In the genomic region with DNA sequence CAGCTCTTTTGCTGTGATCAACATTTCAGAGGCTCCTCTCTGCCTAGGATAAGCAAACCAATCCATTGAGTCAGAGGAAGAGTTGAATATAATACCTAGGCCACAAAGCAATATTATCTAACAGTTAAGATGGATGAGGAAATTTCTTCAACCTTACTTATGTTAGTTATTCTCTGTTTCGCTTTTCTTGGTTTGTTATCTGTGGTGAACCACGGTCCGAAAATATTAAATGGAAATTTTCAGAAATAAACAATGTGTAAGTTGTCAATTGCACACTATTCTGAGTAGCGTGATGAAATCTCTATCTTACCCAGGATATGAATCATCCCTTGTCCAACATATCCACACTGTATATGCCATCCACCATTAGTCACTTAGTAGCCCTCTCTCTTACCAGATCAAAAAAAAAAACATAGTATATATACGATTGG, we compare ENCODE assay signal across 12 cellular contexts. TPM values are rescaled to one million over a fixed set of nuclear protein-coding genes. Genes with fewer than 3 reads are reported as not detected.
DNase-seq lines count a peak whose midpoint lies in the region; ATAC-seq and TF ChIP-seq lines count a peak whose summit lies in the region.
"Had no signal": no experiment of that assay in that cellular context is flagged by ENCODE, and none has a peak within 500 bp of the region (broad histone marks: within the 10 kb centered on the region; RNA-seq: fewer than 3 reads in every experiment).

No MANE protein-coding gene starts in this region.

- TF ChIP-seq CTCF in chondrocyte (IDR thresholded peaks at IDR 0.05) (no peak), neural crest cell (conservative IDR thresholded peaks at IDR 0.05) (no peak)

- no peak for ATAC-seq in HG02840 (IDR thresholded peaks at IDR 0.05; ENCODE audit: low FRiP score, unreplicated experiment)
- ATAC-seq in GM21367 (IDR thresholded peaks at IDR 0.05; ENCODE audit: unreplicated experiment), result no peak
- ATAC-seq: stimulated activated memory B cell treated with anti-CD40 and anti-IgM and Interleukin-4, amounts not matched to agents 10 μg/mL and 1 μg/mL and 100 μg/mL, for 72 hours had no signal

- H3K36me3 Mint-ChIP-seq in chondrocyte (ENCODE audit: low read depth) (no peaks in the 10 kb centered on the region), neural crest cell (ENCODE audit: low read depth) (no peaks in the 10 kb centered on the region)
- H3K36me3 Mint-ChIP-seq: stimulated activated memory B cell treated with anti-CD40 and anti-IgM and Interleukin-4, amounts not matched to agents 10 μg/mL and 1 μg/mL and 100 μg/mL, for 72 hours had no signal

- H3K27me3 Mint-ChIP-seq in chondrocyte (ENCODE audit: low read depth) (peaks cover 13% of the 10 kb centered on the region), neural crest cell (ENCODE audit: low read depth) (peaks cover 89% of the 10 kb centered on the region)

- peak overlapping the region; percentile 71 for H3K4me3 Mint-ChIP-seq in chondrocyte (ENCODE audit: unreplicated experiment)
- peak overlapping the region; percentile 92 for H3K4me3 Mint-ChIP-seq in neural crest cell
- H3K4me3 Mint-ChIP-seq: stimulated activated memory B cell treated with anti-CD40 and anti-IgM and Interleukin-4, amounts not matched to agents 10 μg/mL and 1 μg/mL and 100 μg/mL, for 72 hours had no signal

- DNase-seq in H4 (ENCODE audit: low spot score) (peak; percentile 76), OCI-M1 (lab: John Stamatoyannopoulos, UW) (peak; percentile 19), chondrocyte (ENCODE audit: low spot score) (no peak), neural crest cell (ENCODE audit: low read depth, low spot score) (no peak), cerebellar cortex (ENCODE audit: low spot score) (no peak), UCSD-AML1 (lab: John Stamatoyannopoulos, UW; ENCODE audit: unreplicated experiment) (no peak)
- DNase-seq: activated T-cell treated with anti-CD3 and anti-CD28 coated beads, Interleukin-2, amount 50 U/mL, for 1 hour; cortex of kidney; NCI-H69 had no signal

- H3K4me1 Mint-ChIP-seq in chondrocyte (ENCODE audit: low read depth) (peaks cover 20% of the 10 kb centered on the region), neural crest cell (peaks cover 7% of the 10 kb centered on the region)

- H3K27ac Mint-ChIP-seq in chondrocyte (ENCODE audit: unreplicated experiment), result peak overlapping the region; percentile 46
- H3K27ac Mint-ChIP-seq in neural crest cell (ENCODE audit: unreplicated experiment), result no peak overlapping the region
- H3K27ac Mint-ChIP-seq: stimulated activated memory B cell treated with anti-CD40 and anti-IgM and Interleukin-4, amounts not matched to agents 10 μg/mL and 1 μg/mL and 100 μg/mL, for 72 hours had no signal

- H3K9me3 Mint-ChIP-seq in chondrocyte (ENCODE audit: low read depth) (no peaks in the 10 kb centered on the region), neural crest cell (peaks cover 3% of the 10 kb centered on the region)
- H3K9me3 Mint-ChIP-seq: stimulated activated memory B cell treated with anti-CD40 and anti-IgM and Interleukin-4, amounts not matched to agents 10 μg/mL and 1 μg/mL and 100 μg/mL, for 72 hours had no signal

RNA-seq across cellular contexts. Expression of a gene that starts 1.5 kb away (rescaled TPM):
- total RNA-seq in H4 (2014; rRNA removed; shearing (Covaris generic)), result 23.6 and 27.7 TPM in 2 replicates
- 0.32 to 0.33 TPM in 2 of 3 replicates, not detected in the other for total RNA-seq in chondrocyte
- total RNA-seq in neural crest cell, result 0.09 TPM in 1 of 2 replicates, not detected in the other

RNA-seq across cellular contexts. Expression of a gene that starts 12.4 kb away (rescaled TPM):
- 82.8 and 108 TPM in 2 replicates for total RNA-seq in H4 (2014; rRNA removed; shearing (Covaris generic))
- total RNA-seq in chondrocyte (24.7 to 30.8 TPM (median 24.7 TPM) in 3 replicates), neural crest cell (59.6 and 63.7 TPM in 2 replicates)

Comparison
In these comparisons a context has a peak if more than half of its experiments do, and no peak if none do; other contexts are left out.
1. DNase-seq: peak in H4 (single experiment) and OCI-M1 (single experiment); none in chondrocyte (single experiment), neural crest cell (single experiment), cerebellar cortex (single experiment) and UCSD-AML1 (single experiment).
2. RNA of a gene that starts 1.5 kb away (total RNA-seq): 23.6 to 27.7 TPM in H4; 0.32 to 0.33 TPM in chondrocyte and 0.09 TPM in neural crest cell; every median in the first group is over 10 times any median in the second.